In the genomic region with DNA sequence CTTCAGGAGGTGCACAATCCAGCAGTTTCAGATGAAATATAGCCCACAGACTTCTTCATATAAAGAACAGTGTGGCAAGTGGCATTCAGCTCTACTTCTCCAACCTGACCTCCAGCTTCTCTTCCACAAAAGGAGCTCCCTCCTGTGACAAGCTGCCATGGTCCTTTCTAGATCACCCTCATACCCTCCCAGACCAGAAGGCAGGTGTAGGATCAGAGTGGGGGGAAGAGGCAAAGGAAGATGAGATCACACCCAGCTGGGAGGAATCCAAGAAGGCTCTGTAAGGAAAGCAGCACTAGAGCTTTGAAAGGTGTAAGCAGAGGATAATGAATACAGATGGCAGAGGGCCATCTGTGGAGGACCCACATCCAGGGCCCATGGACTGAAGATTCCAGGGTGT, we compare ENCODE assay signal across 16 cellular contexts.
"Had no signal": no experiment of that assay in that cellular context is flagged by ENCODE, and none has a peak within 500 bp of the region (broad histone marks: within the 10 kb centered on the region; RNA-seq: fewer than 3 reads in every experiment).

No MANE protein-coding gene starts in this region.

- H3K36me3 ChIP-seq: cardiac muscle cell had no signal

- H3K27me3 Mint-ChIP-seq: activated B cell treated with CpG ODN at 0.5 μM for 24 hours; activated CD4-positive, alpha-beta T cell treated with anti-CD3 and anti-CD28 coated beads, Interleukin-2, amount 10 ng/mL, durations not matched to agents 24 days and 14 days; naive thymus-derived CD8-positive, alpha-beta T cell had no signal

- H3K27ac Mint-ChIP-seq: activated B cell treated with CpG ODN at 0.5 μM for 24 hours; activated CD4-positive, alpha-beta T cell treated with anti-CD3 and anti-CD28 coated beads, Interleukin-2, amount 10 ng/mL, durations not matched to agents 24 days and 14 days; activated T-helper 1 cell treated with anti-CD3 and anti-CD28 coated beads, Interleukin-12 subunit alpha, Interleukin-12 subunit beta, Interleukin-2, Interleukin-4 antibody, amounts not matched to agents 30 ng/mL and 10 ng/mL and 1 ng/mL, durations not matched to agents 14 hours and 24 hours and 36 hours had no signal

- H3K4me3 ChIP-seq: cardiac muscle cell, mucosa of descending colon, smooth muscle cell, transverse colon had no signal

- H3K27me3 ChIP-seq: cardiac muscle cell, foreskin keratinocyte, transverse colon had no signal

- DNase-seq: activated B cell treated with CpG ODN at 0.5 μM for 24 hours; activated CD4-positive, alpha-beta T cell treated with anti-CD3 and anti-CD28 coated beads, Interleukin-2, amount 10 ng/mL, durations not matched to agents 24 days and 14 days; activated naive CD4-positive, alpha-beta T cell; foreskin keratinocyte; head of caudate nucleus; mammary epithelial cell; mucosa of descending colon; naive thymus-derived CD8-positive, alpha-beta T cell; nucleus accumbens; right cardiac atrium; stimulated activated naive CD4-positive, alpha-beta T cell; substantia nigra; transverse colon had no signal

- H3K4me1 ChIP-seq: foreskin keratinocyte, transverse colon had no signal

- H3K9me3 Mint-ChIP-seq: activated B cell treated with CpG ODN at 0.5 μM for 24 hours; activated CD4-positive, alpha-beta T cell treated with anti-CD3 and anti-CD28 coated beads, Interleukin-2, amount 10 ng/mL, durations not matched to agents 24 days and 14 days; activated T-helper 1 cell treated with anti-CD3 and anti-CD28 coated beads, Interleukin-12 subunit alpha, Interleukin-12 subunit beta, Interleukin-2, Interleukin-4 antibody, amounts not matched to agents 30 ng/mL and 10 ng/mL and 1 ng/mL, durations not matched to agents 14 hours and 24 hours and 36 hours; naive thymus-derived CD8-positive, alpha-beta T cell had no signal

- H3K4me3 Mint-ChIP-seq: activated B cell treated with CpG ODN at 0.5 μM for 24 hours; activated CD4-positive, alpha-beta T cell treated with anti-CD3 and anti-CD28 coated beads, Interleukin-2, amount 10 ng/mL, durations not matched to agents 24 days and 14 days; activated T-helper 1 cell treated with anti-CD3 and anti-CD28 coated beads, Interleukin-12 subunit alpha, Interleukin-12 subunit beta, Interleukin-2, Interleukin-4 antibody, amounts not matched to agents 30 ng/mL and 10 ng/mL and 1 ng/mL, durations not matched to agents 14 hours and 24 hours and 36 hours; naive thymus-derived CD8-positive, alpha-beta T cell had no signal

- H3K9me3 ChIP-seq: mucosa of descending colon, transverse colon had no signal

- H3K27ac ChIP-seq: cardiac muscle cell, foreskin keratinocyte, transverse colon had no signal
